25 cellular contexts compared by ENCODE assay signal in the genomic region with DNA sequence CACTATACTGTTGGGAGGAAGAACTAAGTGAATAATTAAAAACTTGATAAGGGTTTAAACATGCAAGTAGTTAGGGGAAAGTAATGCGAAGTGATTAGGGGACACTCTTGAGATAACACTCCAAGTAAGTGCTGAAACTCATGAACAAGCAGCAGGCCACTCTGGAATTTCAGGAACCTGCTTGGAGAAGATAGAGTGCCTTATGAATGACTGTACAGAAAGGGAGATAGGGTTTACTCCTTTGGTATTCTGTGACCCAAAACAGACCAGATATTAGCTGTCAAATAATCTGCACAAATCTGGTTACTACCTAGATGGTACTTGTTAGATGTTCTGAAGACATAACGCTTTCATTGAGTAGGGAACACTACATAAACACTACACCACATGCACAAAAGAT.
"Had no signal": no experiment of that assay in that cellular context is flagged by ENCODE, and none has a peak within 500 bp of the region (broad histone marks: within the 10 kb centered on the region; RNA-seq: fewer than 3 reads in every experiment).

No MANE protein-coding gene starts in this region.

- H3K4me2 ChIP-seq: neural progenitor cell had no signal

- DNase-seq: activated CD4-positive, alpha-beta memory T cell treated with anti-CD3 and anti-CD28 coated beads, Interleukin-2, amount 10 ng/mL, durations not matched to agents 7 days and 5 days; activated CD4-positive, alpha-beta T cell treated with anti-CD3 and anti-CD28 coated beads for 48 hours; activated CD8-positive, alpha-beta memory T cell treated with anti-CD3 and anti-CD28 coated beads, Interleukin-2, amount 10 ng/mL, durations not matched to agents 7 days and 5 days; activated naive CD8-positive, alpha-beta T cell treated with anti-CD3 and anti-CD28 coated beads for 36 hours; erythroblast; heart right ventricle; mammary epithelial cell; naive thymus-derived CD4-positive, alpha-beta T cell; psoas muscle; right cardiac atrium; stimulated activated CD4-positive, alpha-beta T cell treated with anti-CD3 and anti-CD28 coated beads, Interleukin-15, amount 100 ng/mL, for 24 hours; stimulated activated CD4-positive, alpha-beta T cell treated with anti-CD3 and anti-CD28 coated beads, Interleukin-2, amount 100 ng/mL, for 48 hours had no signal

- H2AFZ ChIP-seq: neural progenitor cell had no signal

- ATAC-seq: activated CD8-positive, alpha-beta memory T cell treated with anti-CD3 and anti-CD28 coated beads, Interleukin-2, amount 10 ng/mL, durations not matched to agents 7 days and 5 days; naive thymus-derived CD4-positive, alpha-beta T cell; psoas muscle; right cardiac atrium; WTC11 had no signal

- H3K4me1 ChIP-seq: neural progenitor cell, psoas muscle, vagina had no signal

- H3K27ac ChIP-seq: coronary artery, heart right ventricle, neural progenitor cell, psoas muscle, skin epidermis, tibial nerve, vagina had no signal

- H3K36me3 Mint-ChIP-seq: activated CD8-positive, alpha-beta memory T cell treated with anti-CD3 and anti-CD28 coated beads, Interleukin-2, amount 10 ng/mL, durations not matched to agents 7 days and 5 days; activated naive CD8-positive, alpha-beta T cell treated with anti-CD3 and anti-CD28 coated beads for 36 hours; naive thymus-derived CD4-positive, alpha-beta T cell; neural progenitor cell; WTC11 had no signal

- H3K27me3 Mint-ChIP-seq: activated CD8-positive, alpha-beta memory T cell treated with anti-CD3 and anti-CD28 coated beads, Interleukin-2, amount 10 ng/mL, durations not matched to agents 7 days and 5 days; activated naive CD8-positive, alpha-beta T cell treated with anti-CD3 and anti-CD28 coated beads for 36 hours; central memory CD8-positive, alpha-beta T cell; naive thymus-derived CD4-positive, alpha-beta T cell; stimulated activated naive CD8-positive, alpha-beta T cell treated with anti-CD3 and anti-CD28 coated beads, Interleukin-15, Interleukin-2, amounts not matched to agents 100 ng/mL and 50 ng/mL, for 24 hours had no signal

- H3K9ac ChIP-seq: neural progenitor cell had no signal

- H3K27ac Mint-ChIP-seq: activated CD4-positive, alpha-beta memory T cell treated with anti-CD3 and anti-CD28 coated beads, Interleukin-2, amount 10 ng/mL, durations not matched to agents 7 days and 5 days; activated CD8-positive, alpha-beta memory T cell treated with anti-CD3 and anti-CD28 coated beads, Interleukin-2, amount 10 ng/mL, durations not matched to agents 7 days and 5 days; activated naive CD8-positive, alpha-beta T cell treated with anti-CD3 and anti-CD28 coated beads for 36 hours; brain; naive thymus-derived CD4-positive, alpha-beta T cell; neural progenitor cell; stimulated activated naive CD8-positive, alpha-beta T cell treated with anti-CD3 and anti-CD28 coated beads, Interleukin-15, Interleukin-2, amounts not matched to agents 100 ng/mL and 50 ng/mL, for 24 hours; T-helper 2 cell treated with Interferon-gamma antibody and Interleukin-4, amounts not matched to agents 5 μg/mL and 100 μg/mL, for 36 hours; WTC11 had no signal

- H3K4me3 Mint-ChIP-seq: activated CD4-positive, alpha-beta memory T cell treated with anti-CD3 and anti-CD28 coated beads, Interleukin-2, amount 10 ng/mL, durations not matched to agents 7 days and 5 days; activated CD8-positive, alpha-beta memory T cell treated with anti-CD3 and anti-CD28 coated beads, Interleukin-2, amount 10 ng/mL, durations not matched to agents 7 days and 5 days; activated naive CD8-positive, alpha-beta T cell treated with anti-CD3 and anti-CD28 coated beads for 36 hours; brain; central memory CD8-positive, alpha-beta T cell; naive thymus-derived CD4-positive, alpha-beta T cell; neural progenitor cell; stimulated activated naive CD8-positive, alpha-beta T cell treated with anti-CD3 and anti-CD28 coated beads, Interleukin-15, Interleukin-2, amounts not matched to agents 100 ng/mL and 50 ng/mL, for 24 hours; T-helper 2 cell treated with Interferon-gamma antibody and Interleukin-4, amounts not matched to agents 5 μg/mL and 100 μg/mL, for 36 hours; WTC11 had no signal

- H3K36me3 ChIP-seq: neural progenitor cell, vagina had no signal

- H3K4me1 Mint-ChIP-seq: central memory CD8-positive, alpha-beta T cell; WTC11 had no signal

- FAIRE-seq: endometrium, frontal cortex, TTC549 had no signal

- H3K9me3 ChIP-seq: heart right ventricle, psoas muscle, tibial nerve, vagina had no signal

- H3K27me3 ChIP-seq: heart right ventricle, neural progenitor cell, tibial nerve, vagina had no signal

- H3K9me3 Mint-ChIP-seq: activated CD4-positive, alpha-beta memory T cell treated with anti-CD3 and anti-CD28 coated beads, Interleukin-2, amount 10 ng/mL, durations not matched to agents 7 days and 5 days; activated naive CD8-positive, alpha-beta T cell treated with anti-CD3 and anti-CD28 coated beads for 36 hours; brain; central memory CD8-positive, alpha-beta T cell; naive thymus-derived CD4-positive, alpha-beta T cell; neural progenitor cell; stimulated activated naive CD8-positive, alpha-beta T cell treated with anti-CD3 and anti-CD28 coated beads, Interleukin-15, Interleukin-2, amounts not matched to agents 100 ng/mL and 50 ng/mL, for 24 hours; T-helper 2 cell treated with Interferon-gamma antibody and Interleukin-4, amounts not matched to agents 5 μg/mL and 100 μg/mL, for 36 hours; WTC11 had no signal

- H3K4me3 ChIP-seq: coronary artery, heart right ventricle, neural progenitor cell, psoas muscle, skin epidermis, tibial nerve, vagina had no signal
